In genomic region chr2:113212245-113213060, GRCh38 we compare ENCODE assay signal across 1 cellular context.
TF ChIP-seq lines count a peak whose summit lies in the region.

No MANE protein-coding gene starts in this region.

TF ChIP-seq in H1, 55 proteins besides CTCF, POLR2A, EP300 and RAD21 (continued from another document):
- TF ChIP-seq CHD7 (IDR thresholded peaks at IDR 0.05; ENCODE audit: insufficient replicate concordance, low read length) = no peak
TF ChIP-seq in H1: peak in this region for 0.
